In the genomic region with DNA sequence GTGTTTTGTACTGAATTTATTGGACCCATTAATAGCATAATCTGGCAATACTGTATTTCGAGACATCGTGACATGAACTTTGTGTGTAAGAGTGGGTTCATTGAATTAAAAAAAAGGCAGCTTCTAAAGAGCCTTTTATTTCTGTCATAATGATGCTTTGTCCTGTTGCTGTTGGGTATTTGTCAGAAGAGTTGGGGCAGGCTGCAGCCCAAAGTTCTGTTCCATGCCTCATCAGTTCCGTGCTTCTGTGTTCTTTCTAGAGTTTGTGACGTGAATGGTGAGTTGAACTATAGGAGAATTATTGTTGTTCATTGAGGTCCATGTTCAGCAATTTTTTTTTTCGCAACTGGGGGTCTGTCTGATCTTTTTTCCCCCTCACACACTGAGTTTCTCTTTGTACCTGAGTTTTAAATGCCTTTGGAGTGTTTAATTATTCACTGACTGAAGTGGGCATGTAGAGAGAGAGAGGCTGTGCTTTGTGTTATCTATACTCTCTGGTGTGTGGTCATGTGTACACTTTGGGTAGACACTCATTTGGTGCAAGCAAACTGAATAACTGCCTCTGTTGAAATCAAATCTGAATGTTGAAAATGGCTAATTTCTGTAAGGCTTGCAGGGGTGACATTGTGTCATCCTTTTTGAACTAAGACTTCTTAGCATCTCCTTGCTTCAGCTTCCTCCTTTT, we compare ENCODE assay signal across 1 cellular context.
TF ChIP-seq lines count a peak whose summit lies in the region.

No MANE protein-coding gene starts in this region.

TF ChIP-seq in HepG2, 621 proteins besides CTCF, POLR2A, EP300 and RAD21 (continued from another document and continues in another):
- TF ChIP-seq ZBTB14 (CRISPR knock-in tag; IDR thresholded peaks at IDR 0.05), result no peak
- no peak for TF ChIP-seq MAX (IDR thresholded peaks at IDR 0.05)
- TF ChIP-seq POLR2AphosphoS2 (IDR thresholded peaks at IDR 0.05; ENCODE audit: low read depth, low read length), result no peak
- no peak for TF ChIP-seq ZNF547 (CRISPR knock-in tag; IDR thresholded peaks at IDR 0.05)
- 0 out of 2 replicates have a peak, but pooled peaks have one; percentile 27 for TF ChIP-seq ZNF12 (CRISPR knock-in tag; IDR thresholded peaks at IDR 0.05)
- no peak for TF ChIP-seq ZNF780A (CRISPR knock-in tag; IDR thresholded peaks at IDR 0.05)
- no peak for TF ChIP-seq LBX2 (CRISPR knock-in tag; IDR thresholded peaks at IDR 0.05; ENCODE audit: borderline replicate concordance)
- no peak for TF ChIP-seq CBX1 (IDR thresholded peaks at IDR 0.05; ENCODE audit: low read depth)
- TF ChIP-seq MTA1 (CRISPR knock-in tag; IDR thresholded peaks at IDR 0.05; ENCODE audit: borderline replicate concordance), result no peak
- TF ChIP-seq ZNF362 (CRISPR knock-in tag; IDR thresholded peaks at IDR 0.05; ENCODE audit: borderline replicate concordance), result 0 out of 2 replicates have a peak, but pooled peaks have one; percentile 6
- no peak for TF ChIP-seq U2AF2 (IDR thresholded peaks at IDR 0.05; ENCODE audit: low read depth, low read length)
- TF ChIP-seq ZNF224 (CRISPR knock-in tag; IDR thresholded peaks at IDR 0.05), result no peak
- no peak for TF ChIP-seq FOXP4 (CRISPR knock-in tag; IDR thresholded peaks at IDR 0.05)
- no peak for TF ChIP-seq HMGA1 (CRISPR knock-in tag; conservative IDR thresholded peaks at IDR 0.05)
- TF ChIP-seq MAF1 (CRISPR knock-in tag; IDR thresholded peaks at IDR 0.05; ENCODE audit: borderline replicate concordance), result no peak
- TF ChIP-seq, protein P1, sequence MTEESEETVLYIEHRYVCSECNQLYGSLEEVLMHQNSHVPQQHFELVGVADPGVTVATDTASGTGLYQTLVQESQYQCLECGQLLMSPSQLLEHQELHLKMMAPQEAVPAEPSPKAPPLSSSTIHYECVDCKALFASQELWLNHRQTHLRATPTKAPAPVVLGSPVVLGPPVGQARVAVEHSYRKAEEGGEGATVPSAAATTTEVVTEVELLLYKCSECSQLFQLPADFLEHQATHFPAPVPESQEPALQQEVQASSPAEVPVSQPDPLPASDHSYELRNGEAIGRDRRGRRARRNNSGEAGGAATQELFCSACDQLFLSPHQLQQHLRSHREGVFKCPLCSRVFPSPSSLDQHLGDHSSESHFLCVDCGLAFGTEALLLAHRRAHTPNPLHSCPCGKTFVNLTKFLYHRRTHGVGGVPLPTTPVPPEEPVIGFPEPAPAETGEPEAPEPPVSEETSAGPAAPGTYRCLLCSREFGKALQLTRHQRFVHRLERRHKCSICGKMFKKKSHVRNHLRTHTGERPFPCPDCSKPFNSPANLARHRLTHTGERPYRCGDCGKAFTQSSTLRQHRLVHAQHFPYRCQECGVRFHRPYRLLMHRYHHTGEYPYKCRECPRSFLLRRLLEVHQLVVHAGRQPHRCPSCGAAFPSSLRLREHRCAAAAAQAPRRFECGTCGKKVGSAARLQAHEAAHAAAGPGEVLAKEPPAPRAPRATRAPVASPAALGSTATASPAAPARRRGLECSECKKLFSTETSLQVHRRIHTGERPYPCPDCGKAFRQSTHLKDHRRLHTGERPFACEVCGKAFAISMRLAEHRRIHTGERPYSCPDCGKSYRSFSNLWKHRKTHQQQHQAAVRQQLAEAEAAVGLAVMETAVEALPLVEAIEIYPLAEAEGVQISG (CRISPR knock-in tag; IDR thresholded peaks at IDR 0.05), result no peak
- TF ChIP-seq, protein P2, sequence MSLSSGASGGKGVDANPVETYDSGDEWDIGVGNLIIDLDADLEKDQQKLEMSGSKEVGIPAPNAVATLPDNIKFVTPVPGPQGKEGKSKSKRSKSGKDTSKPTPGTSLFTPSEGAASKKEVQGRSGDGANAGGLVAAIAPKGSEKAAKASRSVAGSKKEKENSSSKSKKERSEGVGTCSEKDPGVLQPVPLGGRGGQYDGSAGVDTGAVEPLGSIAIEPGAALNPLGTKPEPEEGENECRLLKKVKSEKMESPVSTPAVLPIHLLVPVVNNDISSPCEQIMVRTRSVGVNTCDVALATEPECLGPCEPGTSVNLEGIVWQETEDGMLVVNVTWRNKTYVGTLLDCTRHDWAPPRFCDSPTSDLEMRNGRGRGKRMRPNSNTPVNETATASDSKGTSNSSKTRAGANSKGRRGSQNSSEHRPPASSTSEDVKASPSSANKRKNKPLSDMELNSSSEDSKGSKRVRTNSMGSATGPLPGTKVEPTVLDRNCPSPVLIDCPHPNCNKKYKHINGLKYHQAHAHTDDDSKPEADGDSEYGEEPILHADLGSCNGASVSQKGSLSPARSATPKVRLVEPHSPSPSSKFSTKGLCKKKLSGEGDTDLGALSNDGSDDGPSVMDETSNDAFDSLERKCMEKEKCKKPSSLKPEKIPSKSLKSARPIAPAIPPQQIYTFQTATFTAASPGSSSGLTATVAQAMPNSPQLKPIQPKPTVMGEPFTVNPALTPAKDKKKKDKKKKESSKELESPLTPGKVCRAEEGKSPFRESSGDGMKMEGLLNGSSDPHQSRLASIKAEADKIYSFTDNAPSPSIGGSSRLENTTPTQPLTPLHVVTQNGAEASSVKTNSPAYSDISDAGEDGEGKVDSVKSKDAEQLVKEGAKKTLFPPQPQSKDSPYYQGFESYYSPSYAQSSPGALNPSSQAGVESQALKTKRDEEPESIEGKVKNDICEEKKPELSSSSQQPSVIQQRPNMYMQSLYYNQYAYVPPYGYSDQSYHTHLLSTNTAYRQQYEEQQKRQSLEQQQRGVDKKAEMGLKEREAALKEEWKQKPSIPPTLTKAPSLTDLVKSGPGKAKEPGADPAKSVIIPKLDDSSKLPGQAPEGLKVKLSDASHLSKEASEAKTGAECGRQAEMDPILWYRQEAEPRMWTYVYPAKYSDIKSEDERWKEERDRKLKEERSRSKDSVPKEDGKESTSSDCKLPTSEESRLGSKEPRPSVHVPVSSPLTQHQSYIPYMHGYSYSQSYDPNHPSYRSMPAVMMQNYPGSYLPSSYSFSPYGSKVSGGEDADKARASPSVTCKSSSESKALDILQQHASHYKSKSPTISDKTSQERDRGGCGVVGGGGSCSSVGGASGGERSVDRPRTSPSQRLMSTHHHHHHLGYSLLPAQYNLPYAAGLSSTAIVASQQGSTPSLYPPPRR (CRISPR knock-in tag; IDR thresholded peaks at IDR 0.05; ENCODE audit: borderline replicate concordance), result no peak
- no peak for TF ChIP-seq ZNF891 (CRISPR knock-in tag; IDR thresholded peaks at IDR 0.05)
- TF ChIP-seq HCFC1 (IDR thresholded peaks at IDR 0.05; ENCODE audit: low read depth, low read length), result no peak
- TF ChIP-seq, protein P3, sequence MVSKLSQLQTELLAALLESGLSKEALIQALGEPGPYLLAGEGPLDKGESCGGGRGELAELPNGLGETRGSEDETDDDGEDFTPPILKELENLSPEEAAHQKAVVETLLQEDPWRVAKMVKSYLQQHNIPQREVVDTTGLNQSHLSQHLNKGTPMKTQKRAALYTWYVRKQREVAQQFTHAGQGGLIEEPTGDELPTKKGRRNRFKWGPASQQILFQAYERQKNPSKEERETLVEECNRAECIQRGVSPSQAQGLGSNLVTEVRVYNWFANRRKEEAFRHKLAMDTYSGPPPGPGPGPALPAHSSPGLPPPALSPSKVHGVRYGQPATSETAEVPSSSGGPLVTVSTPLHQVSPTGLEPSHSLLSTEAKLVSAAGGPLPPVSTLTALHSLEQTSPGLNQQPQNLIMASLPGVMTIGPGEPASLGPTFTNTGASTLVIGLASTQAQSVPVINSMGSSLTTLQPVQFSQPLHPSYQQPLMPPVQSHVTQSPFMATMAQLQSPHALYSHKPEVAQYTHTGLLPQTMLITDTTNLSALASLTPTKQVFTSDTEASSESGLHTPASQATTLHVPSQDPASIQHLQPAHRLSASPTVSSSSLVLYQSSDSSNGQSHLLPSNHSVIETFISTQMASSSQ (IDR thresholded peaks at IDR 0.05; ENCODE audit: low read depth), result peak; percentile 57
- TF ChIP-seq, protein P3 (CRISPR knock-in tag; IDR thresholded peaks at IDR 0.05; ENCODE audit: borderline replicate concordance), result no peak; the same call in 1 of the 2 replicates
- TF ChIP-seq, protein P4, sequence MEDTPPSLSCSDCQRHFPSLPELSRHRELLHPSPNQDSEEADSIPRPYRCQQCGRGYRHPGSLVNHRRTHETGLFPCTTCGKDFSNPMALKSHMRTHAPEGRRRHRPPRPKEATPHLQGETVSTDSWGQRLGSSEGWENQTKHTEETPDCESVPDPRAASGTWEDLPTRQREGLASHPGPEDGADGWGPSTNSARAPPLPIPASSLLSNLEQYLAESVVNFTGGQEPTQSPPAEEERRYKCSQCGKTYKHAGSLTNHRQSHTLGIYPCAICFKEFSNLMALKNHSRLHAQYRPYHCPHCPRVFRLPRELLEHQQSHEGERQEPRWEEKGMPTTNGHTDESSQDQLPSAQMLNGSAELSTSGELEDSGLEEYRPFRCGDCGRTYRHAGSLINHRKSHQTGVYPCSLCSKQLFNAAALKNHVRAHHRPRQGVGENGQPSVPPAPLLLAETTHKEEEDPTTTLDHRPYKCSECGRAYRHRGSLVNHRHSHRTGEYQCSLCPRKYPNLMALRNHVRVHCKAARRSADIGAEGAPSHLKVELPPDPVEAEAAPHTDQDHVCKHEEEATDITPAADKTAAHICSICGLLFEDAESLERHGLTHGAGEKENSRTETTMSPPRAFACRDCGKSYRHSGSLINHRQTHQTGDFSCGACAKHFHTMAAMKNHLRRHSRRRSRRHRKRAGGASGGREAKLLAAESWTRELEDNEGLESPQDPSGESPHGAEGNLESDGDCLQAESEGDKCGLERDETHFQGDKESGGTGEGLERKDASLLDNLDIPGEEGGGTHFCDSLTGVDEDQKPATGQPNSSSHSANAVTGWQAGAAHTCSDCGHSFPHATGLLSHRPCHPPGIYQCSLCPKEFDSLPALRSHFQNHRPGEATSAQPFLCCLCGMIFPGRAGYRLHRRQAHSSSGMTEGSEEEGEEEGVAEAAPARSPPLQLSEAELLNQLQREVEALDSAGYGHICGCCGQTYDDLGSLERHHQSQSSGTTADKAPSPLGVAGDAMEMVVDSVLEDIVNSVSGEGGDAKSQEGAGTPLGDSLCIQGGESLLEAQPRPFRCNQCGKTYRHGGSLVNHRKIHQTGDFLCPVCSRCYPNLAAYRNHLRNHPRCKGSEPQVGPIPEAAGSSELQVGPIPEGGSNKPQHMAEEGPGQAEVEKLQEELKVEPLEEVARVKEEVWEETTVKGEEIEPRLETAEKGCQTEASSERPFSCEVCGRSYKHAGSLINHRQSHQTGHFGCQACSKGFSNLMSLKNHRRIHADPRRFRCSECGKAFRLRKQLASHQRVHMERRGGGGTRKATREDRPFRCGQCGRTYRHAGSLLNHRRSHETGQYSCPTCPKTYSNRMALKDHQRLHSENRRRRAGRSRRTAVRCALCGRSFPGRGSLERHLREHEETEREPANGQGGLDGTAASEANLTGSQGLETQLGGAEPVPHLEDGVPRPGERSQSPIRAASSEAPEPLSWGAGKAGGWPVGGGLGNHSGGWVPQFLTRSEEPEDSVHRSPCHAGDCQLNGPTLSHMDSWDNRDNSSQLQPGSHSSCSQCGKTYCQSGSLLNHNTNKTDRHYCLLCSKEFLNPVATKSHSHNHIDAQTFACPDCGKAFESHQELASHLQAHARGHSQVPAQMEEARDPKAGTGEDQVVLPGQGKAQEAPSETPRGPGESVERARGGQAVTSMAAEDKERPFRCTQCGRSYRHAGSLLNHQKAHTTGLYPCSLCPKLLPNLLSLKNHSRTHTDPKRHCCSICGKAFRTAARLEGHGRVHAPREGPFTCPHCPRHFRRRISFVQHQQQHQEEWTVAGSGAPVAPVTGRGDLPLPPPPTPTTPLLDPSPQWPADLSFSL (CRISPR knock-in tag; IDR thresholded peaks at IDR 0.05), result peak; percentile 66; the same call in 1 of the 2 replicates
